ENCODE assay signal across 29 cellular contexts in the genomic region with DNA sequence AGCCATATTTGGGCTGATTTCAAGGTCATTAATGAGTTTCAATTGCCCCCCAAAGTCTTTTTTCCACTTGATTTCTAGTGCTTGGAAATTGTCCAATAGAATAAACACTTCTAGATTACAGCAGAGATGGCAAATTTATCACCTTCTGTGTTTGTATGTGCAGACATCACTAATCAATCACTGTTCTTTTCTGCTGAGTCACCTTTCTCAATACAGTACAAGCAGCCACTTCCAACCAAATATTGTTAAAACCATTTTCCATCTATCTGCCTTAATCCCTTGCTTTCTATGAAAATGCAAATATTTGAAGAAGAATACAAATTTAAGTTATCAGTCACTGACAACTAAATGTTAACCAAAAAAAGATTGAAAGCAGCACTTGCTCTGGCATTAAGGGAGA. TPM values are rescaled to one million over a fixed set of nuclear protein-coding genes. Genes with fewer than 3 reads are reported as not detected.
"Had no signal": no experiment of that assay in that cellular context is flagged by ENCODE, and none has a peak within 500 bp of the region (broad histone marks: within the 10 kb centered on the region; RNA-seq: fewer than 3 reads in every experiment).

No MANE protein-coding gene starts in this region.

- H2AFZ ChIP-seq: PC-9 had no signal

- H3K4me3 Mint-ChIP-seq: activated CD4-positive, alpha-beta T cell treated with anti-CD3 and anti-CD28 coated beads for 36 hours; activated CD4-positive, alpha-beta T cell treated with anti-CD3 and anti-CD28 coated beads, Interleukin-2, amount 10 ng/mL, durations not matched to agents 7 days and 5 days; activated CD8-positive, alpha-beta T cell treated with anti-CD3 and anti-CD28 coated beads, Interleukin-2, amount 10 ng/mL, durations not matched to agents 7 days and 5 days; activated naive CD4-positive, alpha-beta T cell treated with anti-CD3 and anti-CD28 coated beads for 36 hours; activated T-cell treated with anti-CD3 and anti-CD28 coated beads, Interleukin-2, amount 50 U/mL, for 24 hours had no signal

- ATAC-seq: activated CD4-positive, alpha-beta T cell treated with anti-CD3 and anti-CD28 coated beads for 36 hours; activated CD8-positive, alpha-beta T cell treated with anti-CD3 and anti-CD28 coated beads, Interleukin-2, amount 10 ng/mL, durations not matched to agents 7 days and 5 days; activated naive CD4-positive, alpha-beta T cell treated with anti-CD3 and anti-CD28 coated beads, Interleukin-2, amount 50 U/mL, for 72 hours; body of pancreas had no signal

- H3K9me3 ChIP-seq: adrenal gland, body of pancreas had no signal

- FAIRE-seq: astrocyte had no signal

- H3K27me3 ChIP-seq: adrenal gland, body of pancreas, breast epithelium had no signal

- H3K4me1 ChIP-seq: adrenal gland, body of pancreas, breast epithelium had no signal

- H3K4me3 ChIP-seq: adrenal gland, body of pancreas, breast epithelium, coronary artery, PC-9 had no signal

- H3K27ac ChIP-seq: adrenal gland, body of pancreas, breast epithelium, coronary artery, PC-9, WERI-Rb-1 had no signal

- H3K36me3 ChIP-seq: adrenal gland, breast epithelium, WERI-Rb-1 had no signal

- H3K27me3 Mint-ChIP-seq: activated CD4-positive, alpha-beta T cell treated with anti-CD3 and anti-CD28 coated beads for 36 hours; activated CD4-positive, alpha-beta T cell treated with anti-CD3 and anti-CD28 coated beads, Interleukin-2, amount 10 ng/mL, durations not matched to agents 7 days and 5 days; activated T-cell treated with anti-CD3 and anti-CD28 coated beads, Interleukin-2, amount 50 U/mL, for 24 hours had no signal

- H3K9me3 Mint-ChIP-seq: activated CD4-positive, alpha-beta T cell treated with anti-CD3 and anti-CD28 coated beads, Interleukin-2, amount 10 ng/mL, durations not matched to agents 7 days and 5 days had no signal

- H3K4me1 Mint-ChIP-seq: activated CD4-positive, alpha-beta T cell treated with anti-CD3 and anti-CD28 coated beads for 36 hours; activated CD4-positive, alpha-beta T cell treated with anti-CD3 and anti-CD28 coated beads, Interleukin-2, amount 10 ng/mL, durations not matched to agents 7 days and 5 days had no signal

- H3K4me2 ChIP-seq: PC-9 had no signal

- DNase-seq: activated CD4-positive, alpha-beta T cell treated with anti-CD3 and anti-CD28 coated beads for 36 hours; activated CD4-positive, alpha-beta T cell treated with anti-CD3 and anti-CD28 coated beads, Interleukin-2, amount 10 ng/mL, durations not matched to agents 7 days and 5 days; activated CD4-positive, alpha-beta T cell treated with anti-CD3 and anti-CD28 coated beads, Interleukin-2, amount 50 U/mL, for 48 hours; activated CD4-positive, CD25-positive, alpha-beta regulatory T cell; activated CD8-positive, alpha-beta T cell treated with anti-CD3 and anti-CD28 coated beads, Interleukin-2, amount 10 ng/mL, durations not matched to agents 7 days and 5 days; activated gamma-delta T cell treated with Interleukin-2 at 50 U/mL for 16 hours; activated naive CD4-positive, alpha-beta T cell treated with anti-CD3 and anti-CD28 coated beads for 36 hours; activated T-cell treated with anti-CD3 and anti-CD28 coated beads, Interleukin-2, amount 50 U/mL, for 24 hours; adrenal gland; body of pancreas; NCI-H1105; NCI-H1417 treated with DMSO at 0.1 percent for 48 hours; NCI-H187 treated with DMSO at 0.1 percent for 48 hours; NCI-H345; NCI-H524 treated with DMSO at 0.1 percent for 48 hours; PC-9; Right ventricle myocardium superior; SW 1271; T-helper 1 cell; T-helper 2 cell; T-helper 9 cell; WERI-Rb-1 had no signal

- H3K27ac Mint-ChIP-seq: activated CD4-positive, alpha-beta T cell treated with anti-CD3 and anti-CD28 coated beads for 36 hours; activated CD4-positive, alpha-beta T cell treated with anti-CD3 and anti-CD28 coated beads, Interleukin-2, amount 10 ng/mL, durations not matched to agents 7 days and 5 days; activated CD8-positive, alpha-beta T cell treated with anti-CD3 and anti-CD28 coated beads, Interleukin-2, amount 10 ng/mL, durations not matched to agents 7 days and 5 days; activated naive CD4-positive, alpha-beta T cell treated with anti-CD3 and anti-CD28 coated beads for 36 hours; activated naive CD4-positive, alpha-beta T cell treated with anti-CD3 and anti-CD28 coated beads, Interleukin-2, amount 50 U/mL, for 72 hours; activated T-cell treated with anti-CD3 and anti-CD28 coated beads, Interleukin-2, amount 50 U/mL, for 24 hours; activated T-helper 2 cell treated with anti-CD3 and anti-CD28 coated beads, Interferon-gamma antibody, Interleukin-2, Interleukin-4, amounts not matched to agents 10 μg/mL and 5 μg/mL and 100 μg/mL, durations not matched to agents 14 hours and 24 hours and 36 hours had no signal

RNA-seq across cellular contexts. Expression of gene ZNF521, which starts 40.2 kb away (rescaled TPM):
- total RNA-seq: activated CD4-positive, alpha-beta T cell treated with anti-CD3 and anti-CD28 coated beads for 36 hours; activated CD4-positive, alpha-beta T cell treated with anti-CD3 and anti-CD28 coated beads, Interleukin-2, amount 10 ng/mL, durations not matched to agents 7 days and 5 days; activated CD8-positive, alpha-beta T cell treated with anti-CD3 and anti-CD28 coated beads, Interleukin-2, amount 10 ng/mL, durations not matched to agents 7 days and 5 days; activated naive CD4-positive, alpha-beta T cell treated with anti-CD3 and anti-CD28 coated beads for 36 hours; activated naive CD4-positive, alpha-beta T cell treated with anti-CD3 and anti-CD28 coated beads, Interleukin-2, amount 50 U/mL, for 72 hours; activated T-helper 2 cell treated with anti-CD3 and anti-CD28 coated beads, Interferon-gamma antibody, Interleukin-2, Interleukin-4, amounts not matched to agents 10 μg/mL and 5 μg/mL and 100 μg/mL, durations not matched to agents 14 hours and 24 hours and 36 hours; MCF 10A; NCI-H460; PC-9 had no signal
